ENCODE assay signal across 17 cellular contexts in genomic region chr15:71348597-71348996, GRCh38.
DNase-seq lines count a peak whose midpoint lies in the region; ATAC-seq, FAIRE-seq and TF ChIP-seq lines count a peak whose summit lies in the region.
"Had no signal": no experiment of that assay in that cellular context is flagged by ENCODE, and none has a peak within 500 bp of the region (broad histone marks: within the 10 kb centered on the region; RNA-seq: fewer than 3 reads in every experiment).

No MANE protein-coding gene starts in this region.

- DNase-seq in left ventricle myocardium inferior (no peak), right cardiac atrium (no peak), cerebellar cortex (ENCODE audit: low spot score) (peak; percentile 47), kidney tubule cell (ENCODE audit: low spot score) (peak; percentile 22), GM19239 (ENCODE audit: insufficient read length, low spot score) (no peak)
- DNase-seq in CD4-positive, alpha-beta memory T cell, result no peak
- no peak for DNase-seq in activated CD8-positive, alpha-beta memory T cell treated with anti-CD3 and anti-CD28 coated beads, Interleukin-2, amount 10 ng/mL, durations not matched to agents 7 days and 5 days
- DNase-seq: ACHN; Calu3; CD4-positive, CD25-positive, alpha-beta regulatory T cell; DMS 273 treated with DMSO at 0.1 percent for 48 hours; DMS79 had no signal

- ATAC-seq in right cardiac atrium, result no peak
- ATAC-seq in activated CD8-positive, alpha-beta memory T cell treated with anti-CD3 and anti-CD28 coated beads, Interleukin-2, amount 10 ng/mL, durations not matched to agents 7 days and 5 days, result no peak
- ATAC-seq: GM12878, HCT116 had no signal

- H3K36me3 Mint-ChIP-seq in CD4-positive, alpha-beta memory T cell, result no peaks in the 10 kb centered on the region
- H3K36me3 Mint-ChIP-seq in activated CD8-positive, alpha-beta memory T cell treated with anti-CD3 and anti-CD28 coated beads, Interleukin-2, amount 10 ng/mL, durations not matched to agents 7 days and 5 days, result no peaks in the 10 kb centered on the region
- H3K36me3 Mint-ChIP-seq: CD4-positive, CD25-positive, alpha-beta regulatory T cell had no signal

- peaks cover 1 to 8% (median 6%) of the 10 kb centered on the region in 4 donors for H3K4me1 Mint-ChIP-seq in CD4-positive, alpha-beta memory T cell
- H3K4me1 Mint-ChIP-seq in activated CD8-positive, alpha-beta memory T cell treated with anti-CD3 and anti-CD28 coated beads, Interleukin-2, amount 10 ng/mL, durations not matched to agents 7 days and 5 days, result no peaks in the 10 kb centered on the region

- H3K27me3 Mint-ChIP-seq in CD4-positive, alpha-beta memory T cell, result peaks cover 4 to 14% of the 10 kb centered on the region in 2 donors
- H3K27me3 Mint-ChIP-seq in activated CD8-positive, alpha-beta memory T cell treated with anti-CD3 and anti-CD28 coated beads, Interleukin-2, amount 10 ng/mL, durations not matched to agents 7 days and 5 days, result peaks cover 4% of the 10 kb centered on the region

- no peak for TF ChIP-seq CTCF in left ventricle myocardium inferior (IDR thresholded peaks at IDR 0.05; ENCODE audit: borderline replicate concordance)

- CTCF ChIA-PET in CD4-positive, alpha-beta memory T cell (lab: Charles Lee; ENCODE audit: partially characterized antibody), result no interaction called here
- CTCF ChIA-PET in activated CD8-positive, alpha-beta memory T cell treated with anti-CD3 and anti-CD28 coated beads, Interleukin-2, amount 10 ng/mL, durations not matched to agents 7 days and 5 days (lab: Charles Lee), result no interaction called here

- intact Hi-C loops in left ventricle myocardium inferior (cut with micrococcal nuclease) (no loop called here), right cardiac atrium (cut with DNase I) (no loop called here)
- intact Hi-C loops in CD4-positive, alpha-beta memory T cell (cut with micrococcal nuclease), result no loop called here

- no peak for FAIRE-seq in GM19239 (lab: Jason Lieb, UNC)
- FAIRE-seq: GM12878, GM18507 had no signal

- no peaks in the 10 kb centered on the region for H3K27me3 ChIP-seq in left ventricle myocardium inferior (ENCODE audit: low read depth)
- H3K27me3 ChIP-seq in right cardiac atrium (ENCODE audit: control insufficient read depth, insufficient read depth), result no peaks in the 10 kb centered on the region
- no peaks in the 10 kb centered on the region for H3K27me3 ChIP-seq in CD4-positive, alpha-beta memory T cell (ENCODE audit: insufficient read depth, low read length)
- H3K27me3 ChIP-seq: BLaER1 treated with 17β-estradiol and CSF1 and Interleukin-3, amounts not matched to agents 10 nM and 100 nM had no signal

- H3K4me1 ChIP-seq in left ventricle myocardium inferior, result peaks cover 46% of the 10 kb centered on the region
- H3K4me1 ChIP-seq in right cardiac atrium (ENCODE audit: control insufficient read depth, insufficient read depth, low read length), result no peaks in the 10 kb centered on the region
- H3K4me1 ChIP-seq in CD4-positive, alpha-beta memory T cell (ENCODE audit: insufficient read depth, low read length), result no peaks in the 10 kb centered on the region
- H3K4me1 ChIP-seq: BLaER1 treated with 17β-estradiol and CSF1 and Interleukin-3, amounts not matched to agents 10 nM and 100 nM had no signal

- no peak overlapping the region for H3K4me3 Mint-ChIP-seq in CD4-positive, alpha-beta memory T cell
- no peak overlapping the region for H3K4me3 Mint-ChIP-seq in activated CD8-positive, alpha-beta memory T cell treated with anti-CD3 and anti-CD28 coated beads, Interleukin-2, amount 10 ng/mL, durations not matched to agents 7 days and 5 days
- H3K4me3 Mint-ChIP-seq: CD4-positive, CD25-positive, alpha-beta regulatory T cell had no signal

- 75% methylated on average over 1 of the region's 1 CpG for WGBS in right cardiac atrium

- H3K9me3 ChIP-seq in left ventricle myocardium inferior (replicated peaks) (no peaks in the 10 kb centered on the region), right cardiac atrium (ENCODE audit: control insufficient read depth, low read length) (no peaks in the 10 kb centered on the region)
- no peaks in the 10 kb centered on the region for H3K9me3 ChIP-seq in CD4-positive, alpha-beta memory T cell (ENCODE audit: control insufficient read depth in 1 of 2, low read length in 2 of 2)
- H3K9me3 ChIP-seq: BLaER1 treated with 17β-estradiol and CSF1 and Interleukin-3, amounts not matched to agents 10 nM and 100 nM had no signal

- no peak overlapping the region for H3K27ac Mint-ChIP-seq in CD4-positive, alpha-beta memory T cell
- H3K27ac Mint-ChIP-seq in activated CD8-positive, alpha-beta memory T cell treated with anti-CD3 and anti-CD28 coated beads, Interleukin-2, amount 10 ng/mL, durations not matched to agents 7 days and 5 days, result no peak overlapping the region
- H3K27ac Mint-ChIP-seq: CD4-positive, CD25-positive, alpha-beta regulatory T cell had no signal

- H3K27ac ChIP-seq in left ventricle myocardium inferior (replicated peaks) (peak overlapping the region; percentile 42), right cardiac atrium (ENCODE audit: low read length) (no peak overlapping the region)
- no peak overlapping the region for H3K27ac ChIP-seq in CD4-positive, alpha-beta memory T cell (ENCODE audit: low read depth, low read length)
- H3K27ac ChIP-seq: BLaER1 treated with 17β-estradiol and CSF1 and Interleukin-3, amounts not matched to agents 10 nM and 100 nM; HL-60 had no signal

- POLR2A ChIA-PET in CD4-positive, alpha-beta memory T cell (lab: Charles Lee; ENCODE audit: partially characterized antibody), result no interaction called here

- H3K36me3 ChIP-seq in left ventricle myocardium inferior, result no peaks in the 10 kb centered on the region
- H3K36me3 ChIP-seq in CD4-positive, alpha-beta memory T cell (ENCODE audit: insufficient read depth, low read length), result no peaks in the 10 kb centered on the region
- H3K36me3 ChIP-seq: BLaER1 treated with 17β-estradiol and CSF1 and Interleukin-3, amounts not matched to agents 10 nM and 100 nM had no signal

- H3K4me3 ChIP-seq in left ventricle myocardium inferior, result no peak overlapping the region
- no peak overlapping the region for H3K4me3 ChIP-seq in right cardiac atrium (ENCODE audit: low read length)
- H3K4me3 ChIP-seq in CD4-positive, alpha-beta memory T cell (ENCODE audit: low read length in 2 of 2), result no peak overlapping the region
- H3K4me3 ChIP-seq: BLaER1 treated with 17β-estradiol and CSF1 and Interleukin-3, amounts not matched to agents 10 nM and 100 nM; GM12878 had no signal

- no peaks in the 10 kb centered on the region for H3K9me3 Mint-ChIP-seq in CD4-positive, alpha-beta memory T cell
- no peaks in the 10 kb centered on the region for H3K9me3 Mint-ChIP-seq in activated CD8-positive, alpha-beta memory T cell treated with anti-CD3 and anti-CD28 coated beads, Interleukin-2, amount 10 ng/mL, durations not matched to agents 7 days and 5 days (ENCODE audit: low read depth)
- H3K9me3 Mint-ChIP-seq: CD4-positive, CD25-positive, alpha-beta regulatory T cell had no signal

Comparison
In these comparisons a context has a peak if more than half of its experiments do, and no peak if none do; other contexts are left out.
1. DNase-seq: peak in cerebellar cortex (single experiment) and kidney tubule cell (single experiment); none in left ventricle myocardium inferior (single experiment), right cardiac atrium (0 of 3), GM19239 (single experiment), CD4-positive, alpha-beta memory T cell (0 of 5) and activated CD8-positive, alpha-beta memory T cell treated with anti-CD3 and anti-CD28 coated beads, Interleukin-2, amount 10 ng/mL, durations not matched to agents 7 days and 5 days (single experiment).